Comparison of ENCODE assay signal across 1 cellular context in genomic region chr15:64460206-64460736, GRCh38.
A peak's percentile ranks its signal among the peaks of the same experiment; 100 is the strongest.
TF ChIP-seq lines count a peak whose summit lies in the region.

TSS of gene ZNF609 (plus strand) at chr15:64460578. CDS start at chr15:64499420, 38,842 bp downstream.

TF ChIP-seq in HepG2, 621 proteins besides CTCF, POLR2A, EP300 and RAD21 (continued from another document and continues in another):
- TF ChIP-seq NONO (IDR thresholded peaks at IDR 0.05): no peak
- peak; percentile 92 for TF ChIP-seq NONO (CRISPR knock-in tag; conservative IDR thresholded peaks at IDR 0.05)
- no peak for TF ChIP-seq ZNF619 (CRISPR knock-in tag; IDR thresholded peaks at IDR 0.05)
- TF ChIP-seq ZNF614 (CRISPR knock-in tag; IDR thresholded peaks at IDR 0.05; ENCODE audit: borderline replicate concordance): peak; percentile 76; the same call in 1 of the 2 replicates
- TF ChIP-seq ZNF646 (CRISPR knock-in tag; IDR thresholded peaks at IDR 0.05): no peak
- no peak for TF ChIP-seq ZNF282 (IDR thresholded peaks at IDR 0.05; ENCODE audit: partially characterized antibody)
- TF ChIP-seq ZNF124 (CRISPR knock-in tag; IDR thresholded peaks at IDR 0.05): peak; percentile 69; the same call in 1 of the 2 replicates
- no peak for TF ChIP-seq ZNF253 (CRISPR knock-in tag; IDR thresholded peaks at IDR 0.05; ENCODE audit: borderline replicate concordance)
- TF ChIP-seq ZFP1 (CRISPR knock-in tag; IDR thresholded peaks at IDR 0.05): no peak
- TF ChIP-seq AHR (CRISPR knock-in tag; IDR thresholded peaks at IDR 0.05): 0 out of 2 replicates have a peak, but pooled peaks have one; percentile 72
- TF ChIP-seq GPN1 (CRISPR knock-in tag; IDR thresholded peaks at IDR 0.05; ENCODE audit: borderline replicate concordance): no peak
- TF ChIP-seq KDM2A (CRISPR knock-in tag; IDR thresholded peaks at IDR 0.05; ENCODE audit: borderline replicate concordance, low read depth): peak; percentile 97
- TF ChIP-seq ZNF407 (CRISPR knock-in tag; IDR thresholded peaks at IDR 0.05; ENCODE audit: not compliant biosample characterization): no peak
- peak; percentile 49; the same call in 1 of the 2 replicates for TF ChIP-seq ZNF710 (CRISPR knock-in tag; IDR thresholded peaks at IDR 0.05; ENCODE audit: borderline replicate concordance)
- peak; percentile 28; the same call in 1 of the 2 replicates for TF ChIP-seq ZNF800 (CRISPR knock-in tag; IDR thresholded peaks at IDR 0.05)
- peak; percentile 75; the same call in 1 of the 2 replicates for TF ChIP-seq KAT7 (CRISPR knock-in tag; IDR thresholded peaks at IDR 0.05; ENCODE audit: borderline replicate concordance)
- TF ChIP-seq ZNF34 (CRISPR knock-in tag; IDR thresholded peaks at IDR 0.05; ENCODE audit: borderline replicate concordance): 0 out of 2 replicates have a peak, but pooled peaks have one; percentile 58
- no peak for TF ChIP-seq NFRKB (IDR thresholded peaks at IDR 0.05)
- no peak for TF ChIP-seq MAFF (IDR thresholded peaks at IDR 0.05; ENCODE audit: low read depth, low read length)
- TF ChIP-seq REXO4 (CRISPR knock-in tag; IDR thresholded peaks at IDR 0.05; ENCODE audit: borderline replicate concordance): no peak
- TF ChIP-seq KMT2B (CRISPR knock-in tag; IDR thresholded peaks at IDR 0.05): peak; percentile 74
- TF ChIP-seq ZBTB21 (CRISPR knock-in tag; IDR thresholded peaks at IDR 0.05): no peak
- TF ChIP-seq ISL2 (CRISPR knock-in tag; IDR thresholded peaks at IDR 0.05): peak; percentile 73
- no peak for TF ChIP-seq SRF (IDR thresholded peaks at IDR 0.05; ENCODE audit: low read depth, low read length)
- no peak for TF ChIP-seq DZIP1 (CRISPR knock-in tag; IDR thresholded peaks at IDR 0.05)
- TF ChIP-seq CENPBD1 (CRISPR knock-in tag; IDR thresholded peaks at IDR 0.05; ENCODE audit: borderline replicate concordance, low read depth): no peak
- TF ChIP-seq ETV6 (CRISPR knock-in tag; conservative IDR thresholded peaks at IDR 0.05): peak; percentile 74
- TF ChIP-seq ZFYVE20 (CRISPR knock-in tag; IDR thresholded peaks at IDR 0.05; ENCODE audit: borderline replicate concordance, low read depth): no peak
- TF ChIP-seq ZNF232 (CRISPR knock-in tag; IDR thresholded peaks at IDR 0.05; ENCODE audit: borderline replicate concordance): no peak
- TF ChIP-seq ZNF605 (CRISPR knock-in tag; IDR thresholded peaks at IDR 0.05): peak; percentile 20; the same call in 1 of the 2 replicates
- TF ChIP-seq ZNF263 (CRISPR knock-in tag; IDR thresholded peaks at IDR 0.05): peak; percentile 57; the same call in 1 of the 2 replicates
- peak; percentile 36; the same call in 1 of the 2 replicates for TF ChIP-seq RXRB (CRISPR knock-in tag; IDR thresholded peaks at IDR 0.05; ENCODE audit: borderline replicate concordance)
